In the genomic region with DNA sequence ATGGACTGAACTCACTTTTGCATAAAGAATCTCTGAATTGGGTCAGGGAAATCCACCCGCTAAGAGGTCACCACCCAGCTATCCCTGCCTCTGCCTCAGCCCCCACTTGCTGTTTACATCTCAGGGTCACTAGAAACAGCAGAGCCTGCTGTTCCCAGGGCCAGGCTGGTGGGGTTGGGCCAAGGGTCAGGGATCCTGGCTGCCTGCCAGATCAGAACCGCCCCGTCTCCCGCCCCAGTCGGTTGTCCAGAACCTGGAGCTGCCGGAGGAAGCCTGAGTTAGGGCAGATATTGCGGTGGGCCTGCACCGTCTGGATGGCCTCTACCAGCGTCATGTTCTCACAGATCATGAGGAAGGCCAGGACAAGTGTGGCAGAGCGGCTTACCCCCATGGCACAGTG, we compare ENCODE assay signal across 23 cellular contexts.
"Had no signal": no experiment of that assay in that cellular context is flagged by ENCODE, and none has a peak within 500 bp of the region (broad histone marks: within the 10 kb centered on the region; RNA-seq: fewer than 3 reads in every experiment).

No MANE protein-coding gene starts in this region.

- H3K4me2 ChIP-seq: smooth muscle cell had no signal

- H3K4me1 ChIP-seq: right lobe of liver, transverse colon had no signal

- H3K36me3 ChIP-seq: ovary, right lobe of liver, suprapubic skin, transverse colon, vagina had no signal

- DNase-seq: dorsolateral prefrontal cortex; effector CD4-positive, alpha-beta T cell; hypothalamus; immature natural killer cell; islet precursor cell; kidney glomerular epithelial cell; left ventricle myocardium superior; naive thymus-derived CD8-positive, alpha-beta T cell; nephron progenitor cell; occipital lobe; ovary; right lobe of liver; stimulated activated CD4-positive, alpha-beta T cell treated with anti-CD3 and anti-CD28 coated beads, Interleukin-12 subunit alpha, Interleukin-12 subunit beta, amount 100 ng/mL, for 4 hours; stimulated activated CD4-positive, alpha-beta T cell treated with anti-CD3 and anti-CD28 coated beads, Interleukin-1b, Interleukin-23, amount 100 ng/mL, for 48 hours; stimulated activated CD4-positive, alpha-beta T cell treated with anti-CD3 and anti-CD28 coated beads, Interleukin-4, amount 100 ng/mL, for 1 hour; stimulated activated CD8-positive, alpha-beta memory T cell treated with anti-CD3 and anti-CD28 coated beads, Interleukin-4, amount 100 ng/mL, for 48 hours; stimulated activated naive CD4-positive, alpha-beta T cell; stimulated activated naive CD8-positive, alpha-beta T cell treated with anti-CD3 and anti-CD28 coated beads, Interleukin-15, amount 100 ng/mL, for 72 hours; transverse colon had no signal

- H3K9me3 ChIP-seq: ovary, right lobe of liver, suprapubic skin, transverse colon, vagina had no signal

- H3K27ac ChIP-seq: dorsolateral prefrontal cortex, ovary, right lobe of liver, suprapubic skin, transverse colon, vagina had no signal

- H3K4me3 ChIP-seq: dorsolateral prefrontal cortex, lung, ovary, right lobe of liver, smooth muscle cell, suprapubic skin, transverse colon, vagina had no signal

- H3K27me3 ChIP-seq: dorsolateral prefrontal cortex, ovary, right lobe of liver, suprapubic skin, vagina had no signal

- ATAC-seq: left ventricle myocardium superior; naive thymus-derived CD8-positive, alpha-beta T cell; stimulated activated naive CD8-positive, alpha-beta T cell treated with anti-CD3 and anti-CD28 coated beads, Interleukin-15, amount 100 ng/mL, for 72 hours had no signal
